Comparison of ENCODE assay signal across 16 cellular contexts in genomic region chr17:57723427-57724037, GRCh38. TPM values are rescaled to one million over a fixed set of nuclear protein-coding genes. Genes with fewer than 3 reads are reported as not detected.
DNase-seq lines count a peak whose midpoint lies in the region; ATAC-seq and TF ChIP-seq lines count a peak whose summit lies in the region.
"Had no signal": no experiment of that assay in that cellular context is flagged by ENCODE, and none has a peak within 500 bp of the region (broad histone marks: within the 10 kb centered on the region; RNA-seq: fewer than 3 reads in every experiment).

No MANE protein-coding gene starts in this region.

- no peak overlapping the region for H2BK120ac ChIP-seq in neuronal stem cell (ENCODE audit: low read depth, low read length)

- no peak overlapping the region for H2BK5ac ChIP-seq in neuronal stem cell (ENCODE audit: low read length)

- H3K9ac ChIP-seq in OCI-LY3 (ENCODE audit: low read length) (no peak overlapping the region), neuronal stem cell (ENCODE audit: low read depth, low read length, poor library complexity) (no peak overlapping the region)

- H3K27ac Mint-ChIP-seq in glutamatergic neuron (ENCODE audit: unreplicated experiment): peak overlapping the region; percentile 91
- H3K27ac Mint-ChIP-seq in stimulated activated naive CD8-positive, alpha-beta T cell treated with anti-CD3 and anti-CD28 coated beads, Interleukin-15, amount 100 ng/mL, for 72 hours: peak overlapping the region in 1 of 2 donors; percentile 87
- H3K27ac Mint-ChIP-seq: T-helper 1 cell treated with Interleukin-12 subunit alpha and Interleukin-12 subunit beta and Interleukin-4 antibody, amounts not matched to agents 30 μg/mL and 1 μg/mL, for 36 hours had no signal

- peak overlapping the region; percentile 16 for H2AK5ac ChIP-seq in neuronal stem cell (ENCODE audit: low read depth, low read length)

- no peak overlapping the region for H3K14ac ChIP-seq in neuronal stem cell (ENCODE audit: low read length)

- no peak overlapping the region for H4K8ac ChIP-seq in neuronal stem cell (ENCODE audit: low read depth, low read length)

- H3K9me3 Mint-ChIP-seq in glutamatergic neuron (ENCODE audit: unreplicated experiment): peaks cover 23% of the 10 kb centered on the region
- H3K9me3 Mint-ChIP-seq in stimulated activated naive CD8-positive, alpha-beta T cell treated with anti-CD3 and anti-CD28 coated beads, Interleukin-15, amount 100 ng/mL, for 72 hours: no peaks in the 10 kb centered on the region
- H3K9me3 Mint-ChIP-seq: T-helper 1 cell treated with Interleukin-12 subunit alpha and Interleukin-12 subunit beta and Interleukin-4 antibody, amounts not matched to agents 30 μg/mL and 1 μg/mL, for 36 hours had no signal

- peaks cover 49% of the 10 kb centered on the region for H3K4me1 Mint-ChIP-seq in glutamatergic neuron (ENCODE audit: low read depth, unreplicated experiment)
- peaks cover 6% of the 10 kb centered on the region for H3K4me1 Mint-ChIP-seq in stimulated activated naive CD8-positive, alpha-beta T cell treated with anti-CD3 and anti-CD28 coated beads, Interleukin-15, amount 100 ng/mL, for 72 hours

- no peak for TF ChIP-seq EP300 in sigmoid colon (IDR thresholded peaks at IDR 0.05)

- H3K27ac ChIP-seq in DOHH2 (ENCODE audit: low read depth, low read length): no peak overlapping the region
- no peak overlapping the region for H3K27ac ChIP-seq in OCI-LY3 (ENCODE audit: low read length)
- no peak overlapping the region for H3K27ac ChIP-seq in neuronal stem cell (replicated peaks; ENCODE audit: low read length)
- no peak overlapping the region for H3K27ac ChIP-seq in effector memory CD4-positive, alpha-beta T cell (ENCODE audit: insufficient read depth, low read length, poor library complexity, severe bottlenecking)
- H3K27ac ChIP-seq in sigmoid colon: no peak overlapping the region
- H3K27ac ChIP-seq: ascending aorta, thoracic aorta had no signal

- H3K9me3 ChIP-seq in DOHH2 (ENCODE audit: control insufficient read depth, insufficient read depth, low read length) (no peaks in the 10 kb centered on the region), OCI-LY3 (ENCODE audit: insufficient read depth, low read length) (no peaks in the 10 kb centered on the region), neuronal stem cell (replicated peaks in 1 of 2; ENCODE audit: control insufficient read depth in 2 of 2, insufficient read depth in 1 of 2, low read depth in 1 of 2, low read length in 2 of 2) (no peaks in the 10 kb centered on the region), sigmoid colon (no peaks in the 10 kb centered on the region)
- no peaks in the 10 kb centered on the region for H3K9me3 ChIP-seq in effector memory CD4-positive, alpha-beta T cell (ENCODE audit: control insufficient read depth, low read length)
- H3K9me3 ChIP-seq: ascending aorta, thoracic aorta had no signal

- peaks cover 14% of the 10 kb centered on the region for H3K27me3 ChIP-seq in DOHH2 (ENCODE audit: control insufficient read depth, low read length)
- peaks cover 15% of the 10 kb centered on the region; the same call in 1 of the 2 replicates for H3K27me3 ChIP-seq in OCI-LY3 (ENCODE audit: low read depth, low read length)
- no peaks in the 10 kb centered on the region for H3K27me3 ChIP-seq in neuronal stem cell (ENCODE audit: control insufficient read depth in 3 of 3, insufficient read depth in 3 of 3, low read depth in 1 of 3, low read length in 3 of 3)
- H3K27me3 ChIP-seq in effector memory CD4-positive, alpha-beta T cell (replicated peaks; ENCODE audit: control insufficient read depth, insufficient read depth, low read length, poor library complexity, severe bottlenecking): no peaks in the 10 kb centered on the region
- no peaks in the 10 kb centered on the region for H3K27me3 ChIP-seq in sigmoid colon
- H3K27me3 ChIP-seq: ascending aorta had no signal

- H2AFZ ChIP-seq in OCI-LY3 (ENCODE audit: low read depth, low read length) (0 out of 2 replicates have a peak overlapping the region, but pooled peaks have one; percentile 6), neuronal stem cell (ENCODE audit: low read length) (peak overlapping the region; percentile 78)

- H2BK15ac ChIP-seq in neuronal stem cell (ENCODE audit: low read length): no peak overlapping the region

- no CpG with 5 or more reads among the region's 13 CpGs for WGBS in neuronal stem cell (ENCODE audit: extremely low coverage in 2 of 2, insufficient read length in 2 of 2, insufficient replicate concordance in 1 of 2), 2 donors
- WGBS in sigmoid colon, 2 donors: 86 to 90% methylated on average over 13 of the region's 13 CpGs

- no peak overlapping the region for H4K91ac ChIP-seq in neuronal stem cell (ENCODE audit: low read depth, low read length, poor library complexity)

- H3K36me3 Mint-ChIP-seq in glutamatergic neuron (ENCODE audit: unreplicated experiment): no peaks in the 10 kb centered on the region

- no peak for ATAC-seq in stimulated activated naive CD8-positive, alpha-beta T cell treated with anti-CD3 and anti-CD28 coated beads, Interleukin-15, amount 100 ng/mL, for 72 hours

- H4K20me1 ChIP-seq in DOHH2 (ENCODE audit: control insufficient read depth, insufficient read depth, low read depth, low read length) (no peaks in the 10 kb centered on the region), OCI-LY3 (ENCODE audit: insufficient read depth, low read length) (no peaks in the 10 kb centered on the region)

- no peak for TF ChIP-seq CTCF in DOHH2 (IDR thresholded peaks at IDR 0.05; ENCODE audit: low read depth, low read length, poor library complexity, severe bottlenecking)
- no peak for TF ChIP-seq CTCF in OCI-LY3 (IDR thresholded peaks at IDR 0.05; ENCODE audit: low read depth, low read length)
- no peak for TF ChIP-seq CTCF in glutamatergic neuron (IDR thresholded peaks at IDR 0.05; ENCODE audit: partially characterized antibody, unreplicated experiment)
- TF ChIP-seq CTCF in sigmoid colon (IDR thresholded peaks at IDR 0.05): no peak

- no peak overlapping the region for H3K4ac ChIP-seq in neuronal stem cell (ENCODE audit: low read length)

- TF ChIP-seq POLR2A in sigmoid colon (IDR thresholded peaks at IDR 0.05): no peak

- intact Hi-C loops in sigmoid colon (cut with DNase I): no loop called here

- no peak overlapping the region for H3K4me3 ChIP-seq in DOHH2 (ENCODE audit: low read length)
- peak overlapping the region; percentile 6 for H3K4me3 ChIP-seq in OCI-LY3 (ENCODE audit: low read length)
- no peak overlapping the region for H3K4me3 ChIP-seq in neuronal stem cell (ENCODE audit: low read length in 2 of 2)
- H3K4me3 ChIP-seq in effector memory CD4-positive, alpha-beta T cell (ENCODE audit: insufficient read depth, low read depth, low read length, poor library complexity, severe bottlenecking): no peak overlapping the region
- no peak overlapping the region for H3K4me3 ChIP-seq in sigmoid colon
- H3K4me3 ChIP-seq: ascending aorta, thoracic aorta had no signal

- H3K79me1 ChIP-seq in neuronal stem cell (ENCODE audit: low read depth, low read length): no peaks in the 10 kb centered on the region

- H3K18ac ChIP-seq in neuronal stem cell (ENCODE audit: low read length): peak overlapping the region; percentile 11

- peak; percentile 43 for DNase-seq in glutamatergic neuron
- no peak for DNase-seq in neuronal stem cell (ENCODE audit: low spot score)
- DNase-seq in germinal center (ENCODE audit: low spot score): no peak
- no peak for DNase-seq in stimulated activated naive CD8-positive, alpha-beta T cell treated with anti-CD3 and anti-CD28 coated beads, Interleukin-15, amount 100 ng/mL, for 72 hours
- DNase-seq in effector memory CD4-positive, alpha-beta T cell: no peak
- no peak for DNase-seq in sigmoid colon
- DNase-seq: activated naive CD4-positive, alpha-beta T cell; SIG-M5; stimulated activated CD4-positive, alpha-beta T cell treated with anti-CD3 and anti-CD28 coated beads, Interleukin-15, amount 100 ng/mL, for 24 hours had no signal

- peak overlapping the region; percentile 42 for H3K4me3 Mint-ChIP-seq in glutamatergic neuron (ENCODE audit: unreplicated experiment)
- H3K4me3 Mint-ChIP-seq in stimulated activated naive CD8-positive, alpha-beta T cell treated with anti-CD3 and anti-CD28 coated beads, Interleukin-15, amount 100 ng/mL, for 72 hours: no peak overlapping the region
- H3K4me3 Mint-ChIP-seq: T-helper 1 cell treated with Interleukin-12 subunit alpha and Interleukin-12 subunit beta and Interleukin-4 antibody, amounts not matched to agents 30 μg/mL and 1 μg/mL, for 36 hours had no signal

- no peak overlapping the region for H2BK12ac ChIP-seq in neuronal stem cell (ENCODE audit: low read length)

- H3K36me3 ChIP-seq in DOHH2 (ENCODE audit: control insufficient read depth, low read length) (no peaks in the 10 kb centered on the region), OCI-LY3 (replicated peaks; ENCODE audit: low read depth, low read length) (no peaks in the 10 kb centered on the region), neuronal stem cell (replicated peaks in 1 of 2; ENCODE audit: control insufficient read depth in 2 of 2, insufficient read depth in 2 of 2, low read length in 2 of 2) (no peaks in the 10 kb centered on the region), sigmoid colon (no peaks in the 10 kb centered on the region)
- H3K36me3 ChIP-seq in effector memory CD4-positive, alpha-beta T cell (ENCODE audit: control insufficient read depth, insufficient read depth, low read length): no peaks in the 10 kb centered on the region
- H3K36me3 ChIP-seq: ascending aorta, thoracic aorta had no signal

- no peaks in the 10 kb centered on the region for H3F3A ChIP-seq in DOHH2 (ENCODE audit: control insufficient read depth, insufficient read depth)

- H3K4me1 ChIP-seq in DOHH2 (ENCODE audit: control insufficient read depth, low read length) (peaks cover 14% of the 10 kb centered on the region), OCI-LY3 (ENCODE audit: low read length) (peaks cover 16% of the 10 kb centered on the region), neuronal stem cell (ENCODE audit: control insufficient read depth in 2 of 2, insufficient read depth in 1 of 2, low read depth in 1 of 2, low read length in 2 of 2) (peaks cover 0 to 17% of the 10 kb centered on the region in 2 donors), sigmoid colon (no peaks in the 10 kb centered on the region)
- H3K4me1 ChIP-seq in effector memory CD4-positive, alpha-beta T cell (ENCODE audit: control insufficient read depth, insufficient read depth, low read length, poor library complexity, severe bottlenecking): no peaks in the 10 kb centered on the region
- H3K4me1 ChIP-seq: ascending aorta had no signal

- no peaks in the 10 kb centered on the region for H3K9me2 ChIP-seq in DOHH2 (replicated peaks; ENCODE audit: control insufficient read depth, low read length)

- H3K27me3 Mint-ChIP-seq in glutamatergic neuron (ENCODE audit: unreplicated experiment): peaks cover 22% of the 10 kb centered on the region
- no peaks in the 10 kb centered on the region for H3K27me3 Mint-ChIP-seq in stimulated activated naive CD8-positive, alpha-beta T cell treated with anti-CD3 and anti-CD28 coated beads, Interleukin-15, amount 100 ng/mL, for 72 hours

- H3K23ac ChIP-seq in neuronal stem cell (ENCODE audit: low read depth, low read length, poor library complexity): no peak overlapping the region

- H3K79me2 ChIP-seq in DOHH2 (ENCODE audit: control insufficient read depth, low read length) (no peaks in the 10 kb centered on the region), OCI-LY3 (ENCODE audit: low read length) (no peaks in the 10 kb centered on the region)

- peak overlapping the region; percentile 43 for H3K4me2 ChIP-seq in DOHH2 (ENCODE audit: low read length)
- H3K4me2 ChIP-seq in OCI-LY3 (ENCODE audit: low read length): peak overlapping the region; percentile 63
- H3K4me2 ChIP-seq in neuronal stem cell (ENCODE audit: insufficient read depth, low read length, poor library complexity, severe bottlenecking): no peak overlapping the region

RNA-seq across cellular contexts. Expression of gene CCDC182, which starts 21.6 kb away (rescaled TPM):
- total RNA-seq in glutamatergic neuron (ENCODE audit: unreplicated experiment) (not detected), sigmoid colon (not detected)
- not detected for polyA plus RNA-seq in neuronal stem cell (2013, experiment 1 of 2)
- polyA plus RNA-seq in neuronal stem cell (2013, experiment 2 of 2): not detected
- not detected for polyA plus RNA-seq in sigmoid colon
- total RNA-seq: ascending aorta, Daoy, HT-29, thoracic aorta had no signal
